ENCODE assay signal across 18 cellular contexts in the genomic region with DNA sequence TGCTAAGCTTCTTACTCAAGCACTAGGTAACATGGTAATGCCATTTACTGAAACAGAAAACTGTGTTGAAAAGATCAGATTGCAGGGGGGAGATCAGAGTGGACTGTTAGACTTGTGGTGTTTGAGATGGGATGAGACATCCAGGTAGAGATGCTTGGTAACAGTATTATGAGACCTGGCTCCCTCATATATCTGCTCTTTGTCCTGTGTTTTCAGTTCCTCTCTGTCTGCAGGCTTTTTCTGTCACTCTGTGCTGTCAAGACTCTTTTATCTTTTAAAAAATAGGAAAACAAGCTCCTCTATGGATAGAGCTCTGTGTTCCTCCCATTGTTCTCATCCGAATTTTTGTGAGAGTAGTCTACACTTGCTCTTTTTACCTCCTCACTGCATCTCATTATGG.
"Had no signal": no experiment of that assay in that cellular context is flagged by ENCODE, and none has a peak within 500 bp of the region (broad histone marks: within the 10 kb centered on the region; RNA-seq: fewer than 3 reads in every experiment).

No MANE protein-coding gene starts in this region.

- FAIRE-seq: RCC 7860 had no signal

- DNase-seq: KBM-7, MV-4-11, NCI-H1048, NCI-H1105, NCI-H1417, NCI-H1436 treated with DMSO at 0.1 percent for 48 hours, NCI-H1694, NCI-H187 treated with DMSO at 0.1 percent for 48 hours, NCI-H2029 treated with DMSO at 0.1 percent for 48 hours, NCI-H2171 treated with DMSO at 0.1 percent for 48 hours, NCI-H345, NCI-H446 treated with DMSO at 0.1 percent for 48 hours, NCI-H510A treated with DMSO at 0.1 percent for 48 hours, NCI-H526, RPMI8226, SHP77, SJCRH30 had no signal

- H3K9me3 ChIP-seq: SJCRH30 had no signal

- H3K4me3 ChIP-seq: SJCRH30 had no signal

- H3K4me1 ChIP-seq: SJCRH30 had no signal

- H3K27me3 ChIP-seq: SJCRH30 had no signal

- H3K27ac ChIP-seq: SJCRH30 had no signal
